19 cellular contexts compared by ENCODE assay signal in the genomic region with DNA sequence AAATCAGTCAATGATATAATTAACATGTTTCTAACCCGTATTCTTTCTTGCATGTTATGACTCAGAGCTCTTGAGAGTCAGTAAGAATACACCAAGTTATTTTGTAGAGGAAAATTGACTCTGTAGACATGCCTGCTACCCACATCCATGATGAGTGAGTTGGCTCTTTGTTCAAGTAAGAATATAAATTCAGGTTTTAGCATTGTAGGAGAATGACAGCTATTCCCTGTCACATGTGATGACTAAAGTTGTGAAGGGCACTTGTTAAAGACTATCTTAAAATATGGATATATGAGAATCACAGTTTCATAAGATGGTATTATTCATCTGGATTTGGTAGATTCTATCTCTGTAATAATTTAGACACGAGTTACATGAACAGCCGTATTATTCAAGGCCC.
"Had no signal": no experiment of that assay in that cellular context is flagged by ENCODE, and none has a peak within 500 bp of the region (broad histone marks: within the 10 kb centered on the region; RNA-seq: fewer than 3 reads in every experiment).

No MANE protein-coding gene starts in this region.

- DNase-seq: islet precursor cell; left ventricle myocardium inferior; mesendoderm; naive B cell; natural killer cell; nephron progenitor cell; occipital lobe; psoas muscle; right lobe of liver; stimulated activated CD4-positive, alpha-beta T cell treated with anti-CD3 and anti-CD28 coated beads, Interleukin-12 subunit alpha, Interleukin-12 subunit beta, amount 100 ng/mL, for 4 hours; stimulated activated CD4-positive, alpha-beta T cell treated with anti-CD3 and anti-CD28 coated beads, Interleukin-15, amount 100 ng/mL, for 24 hours; stimulated activated CD4-positive, alpha-beta T cell treated with anti-CD3 and anti-CD28 coated beads, Interleukin-2, amount 100 ng/mL, for 24 hours; stimulated activated CD4-positive, alpha-beta T cell treated with anti-CD3 and anti-CD28 coated beads, Interleukin-4, amount 100 ng/mL, for 1 hour; stimulated activated naive B cell treated with anti-CD40 and anti-IgM and Interleukin-4, amounts not matched to agents 10 μg/mL and 1 μg/mL and 100 μg/mL, for 72 hours; stimulated activated naive CD8-positive, alpha-beta T cell treated with anti-CD3 and anti-CD28 coated beads, Interleukin-15, Interleukin-2, amounts not matched to agents 100 U/mL and 50 U/mL, for 24 hours; stomach; tibial artery; trophoblast cell; upper lobe of right lung had no signal

- ATAC-seq: natural killer cell; psoas muscle; right lobe of liver; stimulated activated naive B cell treated with anti-CD40 and anti-IgM and Interleukin-4, amounts not matched to agents 10 μg/mL and 1 μg/mL and 100 μg/mL, for 72 hours; stimulated activated naive CD8-positive, alpha-beta T cell treated with anti-CD3 and anti-CD28 coated beads, Interleukin-15, Interleukin-2, amounts not matched to agents 100 U/mL and 50 U/mL, for 24 hours; upper lobe of right lung had no signal
